Comparison of ENCODE assay signal across 8 cellular contexts in the genomic region with DNA sequence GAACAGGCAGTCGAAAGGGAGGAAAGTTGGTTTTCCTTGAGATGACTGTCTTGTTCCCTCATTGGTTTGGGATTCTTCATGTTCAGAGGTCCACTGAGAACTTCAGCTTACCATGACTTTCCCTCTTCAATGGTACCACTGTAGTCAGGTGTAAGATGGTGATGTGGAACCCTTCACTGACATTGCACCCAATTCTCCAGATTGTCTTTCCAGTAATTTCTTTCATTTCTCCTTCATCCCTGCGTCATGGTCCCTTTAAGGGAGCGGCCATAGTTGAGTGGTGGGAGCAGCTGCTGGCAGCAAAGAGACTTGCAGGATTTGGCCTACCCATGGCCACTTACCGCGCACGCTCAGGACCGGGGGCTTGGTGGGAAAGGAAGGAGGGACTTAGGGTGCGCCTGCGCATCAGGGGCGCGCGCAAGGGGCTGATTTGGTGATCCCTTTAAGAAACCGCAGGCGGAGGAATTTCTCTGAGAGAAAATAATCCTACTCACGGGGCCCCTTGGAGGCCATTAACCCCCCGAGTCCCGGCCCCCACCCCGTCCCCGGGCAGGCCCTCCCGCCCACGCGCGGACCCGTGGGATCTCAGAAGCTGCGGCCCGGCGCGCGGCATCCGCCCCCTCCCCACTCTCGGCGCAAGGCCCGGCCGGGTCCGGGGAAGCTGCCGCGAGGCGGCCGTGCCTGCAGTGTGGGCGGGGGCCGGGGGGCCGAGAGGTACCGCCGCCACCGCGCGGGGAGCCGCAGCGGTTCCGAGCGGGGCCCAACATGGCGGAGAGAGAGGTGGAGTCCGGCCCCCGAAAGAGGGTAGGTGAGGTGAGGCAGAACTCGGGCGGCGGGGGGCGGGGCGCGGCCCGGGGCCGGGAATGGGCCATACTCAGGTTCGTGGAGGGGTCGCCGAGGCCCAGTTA. TPM values are rescaled to one million over a fixed set of nuclear protein-coding genes. Genes with fewer than 3 reads are reported as not detected.
DNase-seq lines count a peak whose midpoint lies in the region; ATAC-seq and TF ChIP-seq lines count a peak whose summit lies in the region.

TSS of gene ZMYM4 (plus strand) at position 428 of the 908 bp plus-strand sequence. CDS start at position 766, 338 bp downstream.

- ATAC-seq in GM19324 (IDR thresholded peaks at IDR 0.05; ENCODE audit: low FRiP score, unreplicated experiment) (peak; percentile 79), HG03520 (IDR thresholded peaks at IDR 0.05; ENCODE audit: unreplicated experiment) (peak; percentile 83)

- H3K27me3 ChIP-seq in BLaER1 (no peaks in the 10 kb centered on the region), dorsolateral prefrontal cortex (no peaks in the 10 kb centered on the region), liver (ENCODE audit: control insufficient read depth in 4 of 4, insufficient read depth in 4 of 4, low read length in 3 of 4) (no peaks in the 10 kb centered on the region)

- intact Hi-C loops in dorsolateral prefrontal cortex (cut with DNase I) = loop anchor here in 1 of 2 donors (5.0 kb wide), 1 partner anchor 76 kb away; the partner anchor contains the start of gene SFPQ

- peaks cover 16% of the 10 kb centered on the region for H3K36me3 ChIP-seq in BLaER1
- peaks cover 0 to under 1% (median 0%) of the 10 kb centered on the region in 4 donors for H3K36me3 ChIP-seq in liver (ENCODE audit: control insufficient read depth in 4 of 4, insufficient read depth in 3 of 4, low read depth in 1 of 4, low read length in 3 of 4)

- H3K4me2 ChIP-seq in BLaER1 = peak within 1 kb of the TSS; percentile 78

- peak within 1 kb of the TSS; percentile 96 for H3K9ac ChIP-seq in BLaER1
- peak within 1 kb of the TSS; percentile 32 to 57 for H3K9ac ChIP-seq in liver (ENCODE audit: low read depth in 1 of 2, low read length in 2 of 2)

- H3K4me3 ChIP-seq in BLaER1 (peak within 1 kb of the TSS; percentile 89), dorsolateral prefrontal cortex (peak within 1 kb of the TSS; percentile 55 to 97 (median 86)), liver (ENCODE audit: low read depth in 1 of 3, low read length in 3 of 3) (peak within 1 kb of the TSS; percentile 67 to 97 (median 82))

- TF ChIP-seq RAD21 in liver (IDR thresholded peaks at IDR 0.05) = peak in 1 of 2 donors; percentile 52

- peaks cover 7% of the 10 kb centered on the region; the same call in 1 of the 2 replicates for H3K9me3 ChIP-seq in BLaER1
- H3K9me3 ChIP-seq in liver (ENCODE audit: control insufficient read depth in 4 of 4, low read length in 3 of 4) = no peaks in the 10 kb centered on the region

- H3K27ac ChIP-seq in BLaER1 (peak within 1 kb of the TSS; percentile 96), dorsolateral prefrontal cortex (peak within 1 kb of the TSS in 51 of 59 donors; percentile 19 to 91 (median 74)), liver (ENCODE audit: low read depth in 1 of 2, low read length in 2 of 2) (peak within 1 kb of the TSS; percentile 80)

- WGBS in liver = 2% methylated on average over 65 of the region's 65 CpGs

- H3K4me1 ChIP-seq in BLaER1 (peaks cover 27% of the 10 kb centered on the region), liver (ENCODE audit: control insufficient read depth in 4 of 4, insufficient read depth in 4 of 4, low read length in 3 of 4) (peaks cover 1 to 17% (median 7%) of the 10 kb centered on the region in 4 donors)

- peak; percentile 95 for DNase-seq in NCI-H748 (lab: John Stamatoyannopoulos, UW; ENCODE audit: unreplicated experiment)
- DNase-seq in activated CD4-positive, alpha-beta T cell treated with anti-CD3 and anti-CD28 coated beads, Interleukin-2, amount 50 U/mL, for 48 hours = peak; percentile 89 to 92
- peak; percentile 77 to 93 (median 88) for DNase-seq in dorsolateral prefrontal cortex
- peak; percentile 93 for DNase-seq in stimulated activated CD4-positive, alpha-beta T cell treated with anti-CD3 and anti-CD28 coated beads, Interleukin-4, amount 100 ng/mL, for 24 hours

- peaks cover 35% of the 10 kb centered on the region for H4K20me1 ChIP-seq in BLaER1

- TF ChIP-seq CTCF in dorsolateral prefrontal cortex (IDR thresholded peaks at IDR 0.05 in 54 of 56, conservative IDR thresholded peaks at IDR 0.05 in 2 of 56; ENCODE audit: low read depth in 1 of 56, partially characterized antibody in 56 of 56) = peak in 30 of 56 donors; percentile 1 to 45 (median 24)
- no peak for TF ChIP-seq CTCF in liver (IDR thresholded peaks at IDR 0.05; ENCODE audit: low read depth, low read length, missing input control)

TF ChIP-seq in liver, 16 proteins besides CTCF, POLR2A, EP300 and RAD21:
- TF ChIP-seq GABPA (IDR thresholded peaks at IDR 0.05 in 1 of 2, conservative IDR thresholded peaks at IDR 0.05 in 1 of 2) (peak in 1 of 2 donors; percentile 26), YY1 (IDR thresholded peaks at IDR 0.05) (peak; percentile 97), ATF3 (IDR thresholded peaks at IDR 0.05) (peak; percentile 13), FOXA2 (IDR thresholded peaks at IDR 0.05) (no peak), HNF4A (conservative IDR thresholded peaks at IDR 0.05) (peak; percentile 21 to 36), REST (IDR thresholded peaks at IDR 0.05) (no peak), RXRA (IDR thresholded peaks at IDR 0.05) (peak in 1 of 2 donors; percentile 34), HNF4G (IDR thresholded peaks at IDR 0.05) (no peak), ZBTB33 (IDR thresholded peaks at IDR 0.05) (peak; percentile 80), NR2F2 (IDR thresholded peaks at IDR 0.05) (no peak), FOXA1 (IDR thresholded peaks at IDR 0.05) (no peak), SP1 (IDR thresholded peaks at IDR 0.05) (no peak), TAF1 (conservative IDR thresholded peaks at IDR 0.05) (no peak), EGR1 (IDR thresholded peaks at IDR 0.05; ENCODE audit: low read depth in 2 of 2) (peak in 1 of 2 donors; percentile 20), JUND (IDR thresholded peaks at IDR 0.05) (peak in 1 of 2 donors; percentile 13)
- TF ChIP-seq, protein P1, sequence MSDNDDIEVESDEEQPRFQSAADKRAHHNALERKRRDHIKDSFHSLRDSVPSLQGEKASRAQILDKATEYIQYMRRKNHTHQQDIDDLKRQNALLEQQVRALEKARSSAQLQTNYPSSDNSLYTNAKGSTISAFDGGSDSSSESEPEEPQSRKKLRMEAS (IDR thresholded peaks at IDR 0.05) = peak; percentile 92
TF ChIP-seq in liver: peak in this region for 9.

RNA-seq across cellular contexts. Expression of gene ZMYM4, which starts in this region (rescaled TPM):
- total RNA-seq in dorsolateral prefrontal cortex = 10 to 100 TPM; 46.6 to 93.0 (median 60.5) TPM
- 10 to 100 TPM; 12.9 to 16.8 TPM for total RNA-seq in liver
- polyA plus RNA-seq in liver = 1 to 10 TPM; 5.3 to 8.1 TPM

Comparison
In these comparisons a context has a peak if more than half of its experiments do, and no peak if none do; other contexts are left out.
1. Peak in every context shown above with its lines: DNase-seq, ATAC-seq, H3K4me3 ChIP-seq and H3K27ac ChIP-seq.